In genomic region chr5:142186821-142187594, GRCh38 we compare ENCODE assay signal across 14 cellular contexts.
DNase-seq lines count a peak whose midpoint lies in the region; ATAC-seq, FAIRE-seq and TF ChIP-seq lines count a peak whose summit lies in the region.
"Had no signal": no experiment of that assay in that cellular context is flagged by ENCODE, and none has a peak within 500 bp of the region (broad histone marks: within the 10 kb centered on the region; RNA-seq: fewer than 3 reads in every experiment).

No MANE protein-coding gene starts in this region.

- DNase-seq in A549 (ENCODE audit: low read depth in 1 of 2, low spot score in 1 of 2) (peak in 1 of 2 experiments; percentile 7), LNCaP clone FGC (ENCODE audit: low read depth) (peak; percentile 91), K562 (ENCODE audit: extremely low read depth in 1 of 4, low spot score in 3 of 4) (peak; percentile 60 to 72 (median 64)), right lobe of liver (peak in 2 of 3 donors; percentile 31 to 60), T-helper 17 cell (no peak), T1000 (lab: John Stamatoyannopoulos, UW) (no peak)
- DNase-seq: activated T-cell treated with anti-CD3 and anti-CD28 coated beads for 4 hours; amygdala; stimulated activated CD4-positive, alpha-beta T cell treated with anti-CD3 and anti-CD28 coated beads, Interleukin-4, amount 100 ng/mL, for 1 hour; stimulated activated naive B cell treated with anti-CD40 and anti-IgM and Interleukin-4, amounts not matched to agents 10 μg/mL and 1 μg/mL and 100 μg/mL, for 72 hours had no signal

- FAIRE-seq in A549 (lab: Jason Lieb, UNC) (no peak), K562 (lab: Jason Lieb, UNC) (peak; percentile 79)
- FAIRE-seq: GM19239 had no signal

- ATAC-seq in A549 (peak in 1 of 2 experiments; percentile 30; a peak in 3 of 6 replicates), K562 (peak; percentile 82), right lobe of liver (peak; percentile 68 to 84 (median 76)), T-helper 17 cell (no peak), GM21529 (IDR thresholded peaks at IDR 0.05; ENCODE audit: unreplicated experiment) (no peak), HG03571 (IDR thresholded peaks at IDR 0.05; ENCODE audit: unreplicated experiment) (no peak)
- ATAC-seq: activated CD4-positive, CD25-positive, alpha-beta regulatory T cell treated with anti-CD3 and anti-CD28 coated beads, Interleukin-2, amount 50 U/mL, for 24 hours; stimulated activated naive B cell treated with anti-CD40 and anti-IgM and Interleukin-4, amounts not matched to agents 10 μg/mL and 1 μg/mL and 100 μg/mL, for 72 hours had no signal

- in situ Hi-C loops in K562 (cut with MboI), result no loop called here

- no peak overlapping the region for H3K9ac ChIP-seq in K562 (ENCODE audit: insufficient read depth in 1 of 2, low read depth in 2 of 2, low read length in 2 of 2)

- no peak overlapping the region for H3K4me2 ChIP-seq in A549
- no peak overlapping the region for H3K4me2 ChIP-seq in K562 (ENCODE audit: insufficient read depth, low read length)

- no peaks in the 10 kb centered on the region for H3K36me3 Mint-ChIP-seq in T-helper 17 cell (ENCODE audit: low read depth)
- H3K36me3 Mint-ChIP-seq: stimulated activated naive B cell treated with anti-CD40 and anti-IgM and Interleukin-4, amounts not matched to agents 10 μg/mL and 1 μg/mL and 100 μg/mL, for 72 hours had no signal

- no peaks in the 10 kb centered on the region for H3K27me3 Mint-ChIP-seq in T-helper 17 cell

- H3K27ac ChIP-seq in A549 (no peak overlapping the region), K562 (ENCODE audit: extremely low read depth, low read depth, low read length) (no peak overlapping the region), right lobe of liver (peak overlapping the region in 1 of 3 donors; percentile 9)

- H3K4me3 Mint-ChIP-seq in T-helper 17 cell, result no peak overlapping the region
- H3K4me3 Mint-ChIP-seq: stimulated activated naive B cell treated with anti-CD40 and anti-IgM and Interleukin-4, amounts not matched to agents 10 μg/mL and 1 μg/mL and 100 μg/mL, for 72 hours had no signal

- no TSS peak for BruUV-seq in K562 (replicated peaks; lab: Mats Ljungman, UMichigan)

- TF ChIP-seq POLR2A in A549 (IDR thresholded peaks at IDR 0.05; ENCODE audit: low read length) (no peak), K562 (conservative IDR thresholded peaks at IDR 0.05) (no peak), right lobe of liver (IDR thresholded peaks at IDR 0.05) (no peak)

- H3K9me3 ChIP-seq in A549 (no peaks in the 10 kb centered on the region), K562 (replicated peaks; ENCODE audit: control insufficient read depth, insufficient read depth, low read depth, low read length) (no peaks in the 10 kb centered on the region), right lobe of liver (no peaks in the 10 kb centered on the region), T-helper 17 cell (ENCODE audit: control insufficient read depth, low read length, poor library complexity, severe bottlenecking) (no peaks in the 10 kb centered on the region)

- no peak overlapping the region for H2AFZ ChIP-seq in K562 (ENCODE audit: low read depth, low read length)

- H4K20me1 ChIP-seq in K562 (replicated peaks; ENCODE audit: control insufficient read depth, insufficient read depth, low read length), result peaks cover 5% of the 10 kb centered on the region; the same call in 1 of the 2 replicates

- H3K27ac Mint-ChIP-seq in T-helper 17 cell, result no peak overlapping the region
- H3K27ac Mint-ChIP-seq: stimulated activated naive B cell treated with anti-CD40 and anti-IgM and Interleukin-4, amounts not matched to agents 10 μg/mL and 1 μg/mL and 100 μg/mL, for 72 hours had no signal

- no peaks in the 10 kb centered on the region for H3K79me2 ChIP-seq in K562 (ENCODE audit: control insufficient read depth, insufficient read depth, low read length)

- H3K4me3 ChIP-seq in A549 (no peak overlapping the region), LNCaP clone FGC (ENCODE audit: low read depth, low read length) (no peak overlapping the region), K562 (no peak overlapping the region), right lobe of liver (no peak overlapping the region)

- H3K4me1 ChIP-seq in A549 (no peaks in the 10 kb centered on the region), K562 (replicated peaks in 1 of 2; ENCODE audit: control insufficient read depth in 2 of 2, insufficient read depth in 2 of 2, low read length in 2 of 2) (peaks cover 4 to 6% of the 10 kb centered on the region in 2 experiments; a peak in 4 of 5 replicates), right lobe of liver (no peaks in the 10 kb centered on the region)

- 59% methylated on average over 9 of the region's 11 CpGs for WGBS in A549 (ENCODE audit: missing lambda C conversion rate)
- WGBS in K562 (ENCODE audit: insufficient coverage, low coverage, missing lambda C conversion rate), result 0% methylated on average over 11 of the region's 11 CpGs
- 19% methylated on average over 3 of the region's 11 CpGs for whole genome bisulfite sequencing in right lobe of liver (ENCODE audit: insufficient coverage, low coverage, low lambda C conversion rate, missing lambda C conversion rate)

- no peak for TF ChIP-seq EP300 in A549 (IDR thresholded peaks at IDR 0.05)
- TF ChIP-seq EP300 in K562 (IDR thresholded peaks at IDR 0.05; ENCODE audit: low read length), result no peak; the same call in 1 of the 2 replicates

- no peaks in the 10 kb centered on the region for H3K36me3 ChIP-seq in K562 (ENCODE audit: control insufficient read depth, insufficient read depth, low read length)
- H3K36me3 ChIP-seq in right lobe of liver, result no peaks in the 10 kb centered on the region

- peaks cover 11% of the 10 kb centered on the region for H3K4me1 Mint-ChIP-seq in T-helper 17 cell

- POLR2A ChIA-PET in A549 (lab: Yijun Ruan, JAX), result no interaction called here
- POLR2A ChIA-PET in K562 (lab: Yijun Ruan, JAX), result interaction anchor here (0.5 to 1.1 kb wide), 6 partner anchors 10 to 241 kb away, joined by 3 to 4 read pairs (median 3); no protein-coding TSS in a partner anchor

- TF ChIP-seq RAD21 in A549 (conservative IDR thresholded peaks at IDR 0.05 in 1 of 2, IDR thresholded peaks at IDR 0.05 in 1 of 2) (no peak), K562 (CRISPR knock-in tag; conservative IDR thresholded peaks at IDR 0.05 in 1 of 2, IDR thresholded peaks at IDR 0.05 in 1 of 2) (no peak)

- intact Hi-C loops in K562 (cut with micrococcal nuclease) (no loop called here), right lobe of liver (cut with DNase I) (no loop called here)

- TF ChIP-seq CTCF in A549 (IDR thresholded peaks at IDR 0.05), result no peak
- no peak for TF ChIP-seq CTCF in LNCaP clone FGC (IDR thresholded peaks at IDR 0.05; ENCODE audit: control insufficient read depth, extremely low read depth, insufficient read depth)
- TF ChIP-seq CTCF in K562 (IDR thresholded peaks at IDR 0.05 in 2 of 3, conservative IDR thresholded peaks at IDR 0.05 in 1 of 3; ENCODE audit: insufficient read depth in 2 of 3, low read depth in 1 of 3, low read length in 3 of 3), result no peak
- no peak for TF ChIP-seq CTCF in right lobe of liver (IDR thresholded peaks at IDR 0.05)

- H3K27me3 ChIP-seq in K562 (ENCODE audit: control insufficient read depth in 2 of 2, insufficient read depth in 2 of 2, low read length in 2 of 2) (peaks cover 29 to 36% of the 10 kb centered on the region in 2 experiments; a peak in 4 of 5 replicates), right lobe of liver (no peaks in the 10 kb centered on the region)

- no peaks in the 10 kb centered on the region for H3K9me1 ChIP-seq in K562 (ENCODE audit: control insufficient read depth, insufficient read depth, low read length)

- CTCF ChIA-PET in A549 (lab: Yijun Ruan, JAX) (interaction anchor here (1.4 to 4.1 kb wide), 6 partner anchors 8 to 362 kb away, joined by 4 to 16 read pairs (median 5); no protein-coding TSS in a partner anchor), K562 (lab: Yijun Ruan, JAX; ENCODE audit: low intra/inter-chr PET ratio) (no interaction called here)

TF ChIP-seq in A549, 52 proteins besides CTCF, POLR2A, EP300 and RAD21:
- TF ChIP-seq HOXA7 (CRISPR knock-in tag; IDR thresholded peaks at IDR 0.05) (no peak), ZFP36 (IDR thresholded peaks at IDR 0.05; ENCODE audit: borderline replicate concordance, partially characterized antibody) (peak; percentile 81)

TF ChIP-seq in K562, 482 proteins besides CTCF, POLR2A, EP300 and RAD21 (continues in another document):
- TF ChIP-seq TRIM24 (IDR thresholded peaks at IDR 0.05) (no peak), NR4A1 (CRISPR knock-in tag; IDR thresholded peaks at IDR 0.05) (no peak), NR4A1 (tag; IDR thresholded peaks at IDR 0.05) (no peak), BRD4 (IDR thresholded peaks at IDR 0.05) (no peak), ARID4B (CRISPR knock-in tag; IDR thresholded peaks at IDR 0.05) (no peak)

Comparison
In these comparisons a context has a peak if more than half of its experiments do, and no peak if none do; other contexts are left out.
1. ATAC-seq: peak in K562 (single experiment) and right lobe of liver (4 of 4); none in T-helper 17 cell (single experiment), GM21529 (single experiment) and HG03571 (single experiment).
2. DNase-seq: peak in LNCaP clone FGC (single experiment), K562 (4 of 4) and right lobe of liver (2 of 3); none in T-helper 17 cell (0 of 3) and T1000 (single experiment).
3. Of the 35 proteins assayed by ChIP-seq in both K562 and A549: peak only in K562: BHLHE40, ESRRA, KDM1A, MAX and RNF2; only in A549: none; in both: ZFP36; in neither: 26; mixed calls (peak in some experiments, not most) for 3.